ENCODE assay signal across 28 cellular contexts in genomic region chr2:229952256-229952835, GRCh38.
"Had no signal": no experiment of that assay in that cellular context is flagged by ENCODE, and none has a peak within 500 bp of the region (broad histone marks: within the 10 kb centered on the region; RNA-seq: fewer than 3 reads in every experiment).

No MANE protein-coding gene starts in this region.

- H3K9me3 Mint-ChIP-seq: activated naive CD4-positive, alpha-beta T cell treated with anti-CD3 and anti-CD28 coated beads, Interleukin-2, amount 10 ng/mL, durations not matched to agents 7 days and 5 days; activated naive CD8-positive, alpha-beta T cell treated with anti-CD3 and anti-CD28 coated beads, Interleukin-2, amount 10 ng/mL, durations not matched to agents 7 days and 5 days; brain; effector memory CD8-positive, alpha-beta T cell; natural killer cell treated with Interleukin-12 subunit alpha and Interleukin-12 subunit beta and Interleukin-15 and Interleukin-18, amount 100 ng/mL, for 72 hours; T-helper 2 cell treated with Interferon-gamma antibody and Interleukin-4, amounts not matched to agents 5 μg/mL and 100 μg/mL, for 36 hours had no signal

- H3K4me1 ChIP-seq: ascending aorta, gastroesophageal sphincter, left ventricle myocardium inferior, spleen, testis, transverse colon, vagina had no signal

- H3K9me3 ChIP-seq: ascending aorta, gastroesophageal sphincter, left ventricle myocardium inferior, mucosa of descending colon, spleen, testis, transverse colon, vagina had no signal

- H2AFZ ChIP-seq: hepatocyte had no signal

- H3K79me2 ChIP-seq: hepatocyte had no signal

- FAIRE-seq: endothelial cell of umbilical vein, islet of Langerhans had no signal

- H3K4me3 Mint-ChIP-seq: activated naive CD4-positive, alpha-beta T cell treated with anti-CD3 and anti-CD28 coated beads, Interleukin-2, amount 10 ng/mL, durations not matched to agents 7 days and 5 days; activated naive CD8-positive, alpha-beta T cell treated with anti-CD3 and anti-CD28 coated beads, Interleukin-2, amount 10 ng/mL, durations not matched to agents 7 days and 5 days; brain; effector memory CD8-positive, alpha-beta T cell; natural killer cell treated with Interleukin-12 subunit alpha and Interleukin-12 subunit beta and Interleukin-15 and Interleukin-18, amount 100 ng/mL, for 72 hours; T-helper 2 cell treated with Interferon-gamma antibody and Interleukin-4, amounts not matched to agents 5 μg/mL and 100 μg/mL, for 36 hours had no signal

- ATAC-seq: effector memory CD8-positive, alpha-beta T cell; gastroesophageal sphincter; mucosa of descending colon; right cardiac atrium; stimulated activated naive CD8-positive, alpha-beta T cell treated with anti-CD3 and anti-CD28 coated beads, Interleukin-15, Interleukin-2, amounts not matched to agents 100 U/mL and 50 U/mL, for 24 hours had no signal

- H3K36me3 ChIP-seq: ascending aorta, gastroesophageal sphincter, left ventricle myocardium inferior, spleen, transverse colon, vagina had no signal

- H3K4me2 ChIP-seq: hepatocyte had no signal

- H3K36me3 Mint-ChIP-seq: activated naive CD4-positive, alpha-beta T cell treated with anti-CD3 and anti-CD28 coated beads, Interleukin-2, amount 10 ng/mL, durations not matched to agents 7 days and 5 days; activated naive CD8-positive, alpha-beta T cell treated with anti-CD3 and anti-CD28 coated beads, Interleukin-2, amount 10 ng/mL, durations not matched to agents 7 days and 5 days; natural killer cell treated with Interleukin-12 subunit alpha and Interleukin-12 subunit beta and Interleukin-15 and Interleukin-18, amount 100 ng/mL, for 72 hours had no signal

- H3K4me3 ChIP-seq: ascending aorta, coronary artery, gastroesophageal sphincter, hepatocyte, left ventricle myocardium inferior, lung, mucosa of descending colon, spleen, testis, transverse colon, vagina had no signal

- H3K27me3 Mint-ChIP-seq: activated naive CD4-positive, alpha-beta T cell treated with anti-CD3 and anti-CD28 coated beads, Interleukin-2, amount 10 ng/mL, durations not matched to agents 7 days and 5 days; activated naive CD8-positive, alpha-beta T cell treated with anti-CD3 and anti-CD28 coated beads, Interleukin-2, amount 10 ng/mL, durations not matched to agents 7 days and 5 days; brain; effector memory CD8-positive, alpha-beta T cell; natural killer cell treated with Interleukin-12 subunit alpha and Interleukin-12 subunit beta and Interleukin-15 and Interleukin-18, amount 100 ng/mL, for 72 hours had no signal

- H3K27me3 ChIP-seq: ascending aorta, gastroesophageal sphincter, hepatocyte, spleen, testis, transverse colon, vagina had no signal

- H3K4me1 Mint-ChIP-seq: brain had no signal

- DNase-seq: activated CD4-positive, alpha-beta T cell treated with anti-CD3 and anti-CD28 coated beads for 4 hours; activated CD4-positive, alpha-beta T cell treated with anti-CD3 and anti-CD28 coated beads, Interleukin-2, amount 50 U/mL, for 4 hours; activated CD8-positive, alpha-beta memory T cell treated with anti-CD3 and anti-CD28 coated beads, Interleukin-2, amount 50 U/mL, for 4 hours; activated gamma-delta T cell; activated naive CD4-positive, alpha-beta T cell treated with anti-CD3 and anti-CD28 coated beads, Interleukin-2, amount 10 ng/mL, durations not matched to agents 7 days and 5 days; activated naive CD8-positive, alpha-beta T cell treated with anti-CD3 and anti-CD28 coated beads, Interleukin-2, amount 10 ng/mL, durations not matched to agents 7 days and 5 days; activated T-cell treated with anti-CD3 and anti-CD28 coated beads, Interleukin-2, amount 50 U/mL, for 1 hour; effector memory CD8-positive, alpha-beta T cell; left ventricle myocardium inferior; mucosa of descending colon; right cardiac atrium; spleen; stimulated activated CD4-positive, alpha-beta T cell treated with anti-CD3 and anti-CD28 coated beads, Interleukin-2, amount 100 ng/mL, for 48 hours; stimulated activated naive CD8-positive, alpha-beta T cell treated with anti-CD3 and anti-CD28 coated beads, Interleukin-15, Interleukin-2, amounts not matched to agents 100 U/mL and 50 U/mL, for 24 hours; T-helper 1 cell; testis; transverse colon had no signal

- H3K27ac ChIP-seq: ascending aorta, coronary artery, gastroesophageal sphincter, hepatocyte, left ventricle myocardium inferior, spleen, testis, transverse colon, vagina had no signal

- H3K27ac Mint-ChIP-seq: activated naive CD4-positive, alpha-beta T cell treated with anti-CD3 and anti-CD28 coated beads, Interleukin-2, amount 10 ng/mL, durations not matched to agents 7 days and 5 days; activated naive CD8-positive, alpha-beta T cell treated with anti-CD3 and anti-CD28 coated beads, Interleukin-2, amount 10 ng/mL, durations not matched to agents 7 days and 5 days; brain; effector memory CD8-positive, alpha-beta T cell; natural killer cell treated with Interleukin-12 subunit alpha and Interleukin-12 subunit beta and Interleukin-15 and Interleukin-18, amount 100 ng/mL, for 72 hours; T-helper 2 cell treated with Interferon-gamma antibody and Interleukin-4, amounts not matched to agents 5 μg/mL and 100 μg/mL, for 36 hours had no signal
